9 cellular contexts compared by ENCODE assay signal in the genomic region with DNA sequence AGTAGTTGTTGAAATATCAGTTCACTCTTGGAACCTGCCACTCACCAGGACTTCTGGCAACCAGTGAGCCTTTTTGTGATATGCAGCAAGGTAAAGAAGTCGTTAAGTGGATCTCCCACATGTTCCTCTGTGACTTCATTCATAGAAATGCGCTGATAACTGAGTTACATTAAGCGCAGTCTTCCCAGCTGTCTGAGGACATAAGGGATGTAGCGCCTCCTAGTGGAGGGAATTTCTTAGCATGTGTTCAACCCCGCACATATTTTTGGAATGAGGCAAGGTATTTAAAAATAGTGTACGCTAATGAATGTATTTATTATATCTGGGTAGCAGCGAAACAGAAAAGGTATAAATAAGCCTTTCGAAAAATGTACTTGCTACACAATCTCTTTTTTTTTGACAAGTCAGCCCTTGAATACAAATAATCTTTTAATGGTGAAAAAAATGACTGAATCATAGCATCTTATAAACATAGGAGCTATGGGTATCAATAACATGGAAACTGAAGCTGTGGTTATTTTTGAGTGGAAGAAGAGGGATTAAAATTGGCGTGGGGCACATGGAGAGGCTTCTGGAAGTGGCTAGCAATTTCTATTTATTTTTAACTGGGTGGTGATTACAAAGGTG. TPM values are rescaled to one million over a fixed set of nuclear protein-coding genes. Genes with fewer than 3 reads are reported as not detected.
A peak's percentile ranks its signal among the peaks of the same experiment; 100 is the strongest.
DNase-seq lines count a peak whose midpoint lies in the region; ATAC-seq, FAIRE-seq and TF ChIP-seq lines count a peak whose summit lies in the region.
"Had no signal": no experiment of that assay in that cellular context is flagged by ENCODE, and none has a peak within 500 bp of the region (broad histone marks: within the 10 kb centered on the region; RNA-seq: fewer than 3 reads in every experiment).

No MANE protein-coding gene starts in this region.

- H4K5ac ChIP-seq in H1 (ENCODE audit: insufficient read length, low read depth, low read length), result no peak overlapping the region

- H3K23me2 ChIP-seq in H1 (ENCODE audit: low read depth, low read length), result no peaks in the 10 kb centered on the region

- POLR2A ChIA-PET in H1 (lab: Charles Lee; ENCODE audit: partially characterized antibody), result no interaction called here

- no peaks in the 10 kb centered on the region for H3K79me2 ChIP-seq in H1 (ENCODE audit: control insufficient read depth in 1 of 2, insufficient read depth in 2 of 2, low read length in 2 of 2)

- no peak overlapping the region for H3K4ac ChIP-seq in H1 (replicated peaks; ENCODE audit: insufficient read length, low read depth, low read length)

- no peak overlapping the region for H3K4me2 ChIP-seq in H1 (ENCODE audit: insufficient read depth in 1 of 2, low read depth in 2 of 2, low read length in 2 of 2)
- H3K4me2 ChIP-seq: BLaER1 had no signal

- no peaks in the 10 kb centered on the region for H4K20me1 ChIP-seq in H1 (replicated peaks in 1 of 2; ENCODE audit: control insufficient read depth in 1 of 2, insufficient read depth in 2 of 2, low read length in 2 of 2)
- H4K20me1 ChIP-seq: BLaER1 had no signal

- peak in 1 of 2 experiments; percentile 14; a peak in 1 of 3 replicates for TF ChIP-seq EP300 in H1 (IDR thresholded peaks at IDR 0.05; ENCODE audit: borderline replicate concordance in 1 of 2, low read depth in 2 of 2, low read length in 2 of 2)
- peak in 1 of 2 donors; percentile 69 for TF ChIP-seq EP300 in tibial nerve (IDR thresholded peaks at IDR 0.05)

- FAIRE-seq in H1 (lab: Jason Lieb, UNC), result peak; percentile 63

- H2BK20ac ChIP-seq in H1 (ENCODE audit: low read length), result no peak overlapping the region

- H3K56ac ChIP-seq in H1 (replicated peaks; ENCODE audit: insufficient read length, low read depth, low read length), result no peak overlapping the region

- H2AFZ ChIP-seq in H1 (ENCODE audit: low read length), result no peak overlapping the region

- H3K4me3 ChIP-seq in H1 (ENCODE audit: extremely low read depth in 1 of 4, insufficient read depth in 2 of 4, low read depth in 3 of 4, low read length in 4 of 4) (no peak overlapping the region), tibial nerve (no peak overlapping the region)
- H3K4me3 ChIP-seq: BLaER1 had no signal

- H3K9ac ChIP-seq in H1 (replicated peaks in 1 of 4; ENCODE audit: extremely low read depth in 1 of 4, low read depth in 3 of 4, low read length in 3 of 4), result no peak overlapping the region
- H3K9ac ChIP-seq: BLaER1 had no signal

- H3K4me1 ChIP-seq in H1 (replicated peaks in 1 of 4; ENCODE audit: control insufficient read depth in 3 of 4, insufficient read depth in 4 of 4, low read length in 3 of 4), result peaks cover 0 to 5% (median 0%) of the 10 kb centered on the region in 4 experiments; a peak in 1 of 7 replicates
- H3K4me1 ChIP-seq in tibial nerve, result peaks cover 0 to 19% (median 2%) of the 10 kb centered on the region in 4 donors

- no peak overlapping the region for H2BK5ac ChIP-seq in H1 (ENCODE audit: low read depth, low read length)

- peak; percentile 8 to 24 for DNase-seq in activated CD4-positive, alpha-beta T cell treated with anti-CD3 and anti-CD28 coated beads for 24 hours (ENCODE audit: low read depth in 2 of 2)
- DNase-seq in activated CD4-positive, alpha-beta T cell treated with anti-CD3 and anti-CD28 coated beads for 1 hour, result no peak
- peak; percentile 10 for DNase-seq in NCI-H146 treated with DMSO at 0.1 percent for 48 hours (lab: John Stamatoyannopoulos, UW; ENCODE audit: unreplicated experiment)
- peak; percentile 7 for DNase-seq in SKM-1 (lab: John Stamatoyannopoulos, UW; ENCODE audit: unreplicated experiment)
- peak; percentile 41 to 69 for DNase-seq in H1 (ENCODE audit: low read depth in 1 of 2, low spot score in 2 of 2)
- DNase-seq in lung microvascular endothelial cell (ENCODE audit: low read depth in 2 of 2), result peak; percentile 92 to 94
- peak; percentile 35 to 94 for DNase-seq in tibial nerve (ENCODE audit: low spot score in 2 of 2)

- no peak overlapping the region for H2AK5ac ChIP-seq in H1 (ENCODE audit: low read depth, low read length)

- H3K79me1 ChIP-seq in H1 (ENCODE audit: low read depth, low read length), result no peaks in the 10 kb centered on the region

- H3K27ac ChIP-seq in H1 (ENCODE audit: low read depth, low read length), result no peak overlapping the region
- H3K27ac ChIP-seq in tibial nerve, result peak overlapping the region in 1 of 4 donors; percentile 45
- H3K27ac ChIP-seq: BLaER1 had no signal

- no peak overlapping the region for H2BK15ac ChIP-seq in H1 (ENCODE audit: low read length)

- H3K14ac ChIP-seq in H1 (ENCODE audit: insufficient read length), result no peak overlapping the region

- TF ChIP-seq CTCF in H1 (IDR thresholded peaks at IDR 0.05; ENCODE audit: control extremely low read depth in 1 of 3, insufficient read depth in 1 of 3, low read depth in 1 of 3, low read length in 3 of 3) (peak in 2 of 3 experiments; percentile 78 to 81; a peak in 3 of 4 replicates), tibial nerve (IDR thresholded peaks at IDR 0.05) (peak; percentile 67 to 85 (median 80))

- peak; percentile 68 for ATAC-seq in HG02571 (IDR thresholded peaks at IDR 0.05; ENCODE audit: unreplicated experiment)

- WGBS in H1 (ENCODE audit: extremely low coverage in 1 of 2, insufficient coverage in 1 of 2, insufficient read length in 1 of 2, insufficient replicate concordance in 2 of 2, low coverage in 1 of 2, low lambda C conversion rate in 2 of 2, missing lambda C conversion rate in 1 of 2), 2 experiments, result 11% methylated on average over 9 of the region's 9 CpGs; no CpG with 5 or more reads in 1 of the 2 experiments
- 3% methylated on average over 9 of the region's 9 CpGs for WGBS in tibial nerve, 2 donors

- H4K8ac ChIP-seq in H1 (ENCODE audit: extremely low read depth, insufficient read depth, low read length), result no peak overlapping the region

- H2BK120ac ChIP-seq in H1 (replicated peaks; ENCODE audit: low read depth, low read length), result no peak overlapping the region

- H3K27me3 ChIP-seq in H1 (replicated peaks in 1 of 4; ENCODE audit: control insufficient read depth in 3 of 4, extremely low read depth in 1 of 4, insufficient read depth in 3 of 4, low read length in 3 of 4) (no peaks in the 10 kb centered on the region), tibial nerve (no peaks in the 10 kb centered on the region)
- H3K27me3 ChIP-seq: BLaER1 had no signal

- TF ChIP-seq RAD21 in H1 (IDR thresholded peaks at IDR 0.05 in 1 of 2, conservative IDR thresholded peaks at IDR 0.05 in 1 of 2; ENCODE audit: low read depth in 2 of 2, low read length in 2 of 2), result peak; percentile 85 to 89

- no peak overlapping the region for H3K23ac ChIP-seq in H1 (ENCODE audit: insufficient read length)

- CTCF ChIA-PET in H1 (lab: Charles Lee; ENCODE audit: partially characterized antibody), result interaction anchor here (0.6 to 5.1 kb wide), 43 partner anchors 12 to 1269 kb away, joined by 3 to 68 read pairs (median 3); no protein-coding TSS in a partner anchor

- no peak overlapping the region for H3K18ac ChIP-seq in H1 (ENCODE audit: extremely low read depth, low read length)

- H3K36me3 ChIP-seq in H1 (ENCODE audit: control insufficient read depth in 2 of 4, insufficient read depth in 4 of 4, low read length in 3 of 4) (no peaks in the 10 kb centered on the region), tibial nerve (no peaks in the 10 kb centered on the region)
- H3K36me3 ChIP-seq: BLaER1 had no signal

- H3K9me3 ChIP-seq in H1 (ENCODE audit: insufficient read depth in 2 of 2, low read depth in 1 of 2, low read length in 1 of 2) (no peaks in the 10 kb centered on the region), tibial nerve (no peaks in the 10 kb centered on the region)
- H3K9me3 ChIP-seq: BLaER1 had no signal

- no peak for TF ChIP-seq POLR2A in H1 (IDR thresholded peaks at IDR 0.05; ENCODE audit: control extremely low read depth in 1 of 2, low read depth in 2 of 2, low read length in 2 of 2)
- TF ChIP-seq POLR2A in tibial nerve (IDR thresholded peaks at IDR 0.05), result no peak

- peak overlapping the region; percentile 21; the same call in 1 of the 2 replicates for H2BK12ac ChIP-seq in H1 (ENCODE audit: low read depth, low read length)

- H4K91ac ChIP-seq in H1 (replicated peaks; ENCODE audit: insufficient read length, low read length), result no peak overlapping the region

TF ChIP-seq in H1, 55 proteins besides CTCF, POLR2A, EP300 and RAD21 (continues in another document):
- TF ChIP-seq POU5F1 (IDR thresholded peaks at IDR 0.05; ENCODE audit: low read depth, low read length) (no peak), FOSL1 (IDR thresholded peaks at IDR 0.05; ENCODE audit: insufficient read depth, low read depth, low read length) (no peak), JUN (IDR thresholded peaks at IDR 0.05; ENCODE audit: low read depth, low read length) (peak; percentile 90), KDM5A (IDR thresholded peaks at IDR 0.05; ENCODE audit: low read length) (no peak), MAFK (IDR thresholded peaks at IDR 0.05; ENCODE audit: low read depth, low read length) (no peak), HDAC6 (IDR thresholded peaks at IDR 0.05; ENCODE audit: low read depth, low read length) (no peak), PHF8 (conservative IDR thresholded peaks at IDR 0.05; ENCODE audit: low read depth, low read length) (no peak), NANOG (IDR thresholded peaks at IDR 0.05; ENCODE audit: insufficient read depth, low read depth, low read length, poor library complexity, severe bottlenecking) (no peak), CEBPB (IDR thresholded peaks at IDR 0.05; ENCODE audit: low read depth, low read length) (no peak), SIX5 (IDR thresholded peaks at IDR 0.05; ENCODE audit: low read depth, low read length) (no peak), BCL11A (IDR thresholded peaks at IDR 0.05; ENCODE audit: low read depth in 2 of 2, low read length in 2 of 2) (no peak)
- TF ChIP-seq, protein P1, sequence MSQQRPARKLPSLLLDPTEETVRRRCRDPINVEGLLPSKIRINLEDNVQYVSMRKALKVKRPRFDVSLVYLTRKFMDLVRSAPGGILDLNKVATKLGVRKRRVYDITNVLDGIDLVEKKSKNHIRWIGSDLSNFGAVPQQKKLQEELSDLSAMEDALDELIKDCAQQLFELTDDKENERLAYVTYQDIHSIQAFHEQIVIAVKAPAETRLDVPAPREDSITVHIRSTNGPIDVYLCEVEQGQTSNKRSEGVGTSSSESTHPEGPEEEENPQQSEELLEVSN (IDR thresholded peaks at IDR 0.05), result no peak

RNA-seq across cellular contexts. Expression of a gene that starts 38.0 kb away (rescaled TPM):
- total RNA-seq in H1 (2021; fragmentation: NEBNext Ultra II Directional; extraction: Animal tissue kit (Norgen Biotek cat#: 25700)), result 11.8 and 20.5 TPM in 2 replicates
- polyA plus RNA-seq in H1 (2011; rRNA removed), result 0.38 and 0.85 TPM in 2 replicates
- polyA plus RNA-seq in H1 (2011; cell fraction: cytosol; rRNA removed), result 1.5 TPM
- polyA plus RNA-seq in H1 (2011; cell fraction: nucleus; rRNA removed), result 2.2 TPM
- polyA plus RNA-seq in H1 (2012, experiment 1 of 2), result 3.1 to 5.2 TPM (median 3.5 TPM) in 4 replicates
- 0.20 TPM for polyA plus RNA-seq in H1 (2012, experiment 2 of 2)
- polyA plus RNA-seq in H1 (2013, experiment 1 of 2), result 4.2 TPM
- polyA plus RNA-seq in H1 (2013, experiment 2 of 2), result 4.7 TPM
- polyA minus RNA-seq in H1 (2011; rRNA and poly(A)+ RNA removed), result 2.1 and 2.5 TPM in 2 replicates
- 3.1 TPM for polyA minus RNA-seq in H1 (2011; cell fraction: cytosol; rRNA and poly(A)+ RNA removed)
- polyA minus RNA-seq in H1 (2011; cell fraction: nucleus; rRNA and poly(A)+ RNA removed), result 1.5 TPM
- under 0.01 and 0.22 TPM in 2 replicates for total RNA-seq in lung microvascular endothelial cell
- total RNA-seq in tibial nerve, result 1 to 10 TPM in 3 of 4 donors, under 1 TPM in 1; 0.78 to 9.0 (median 4.4) TPM
